Comparison of ENCODE assay signal across 21 cellular contexts in genomic region chr5:133788121-133788520, GRCh38.
DNase-seq lines count a peak whose midpoint lies in the region; FAIRE-seq and TF ChIP-seq lines count a peak whose summit lies in the region.
"Had no signal": no experiment of that assay in that cellular context is flagged by ENCODE, and none has a peak within 500 bp of the region (broad histone marks: within the 10 kb centered on the region; RNA-seq: fewer than 3 reads in every experiment).

No MANE protein-coding gene starts in this region.

- no peak for FAIRE-seq in H1 (lab: Jason Lieb, UNC)
- FAIRE-seq: A549, GM12891, GM18507, H54 had no signal

- no peaks in the 10 kb centered on the region for H3K79me1 ChIP-seq in H9 (ENCODE audit: insufficient read depth, low read depth, low read length, poor library complexity, severe bottlenecking)
- no peaks in the 10 kb centered on the region for H3K79me1 ChIP-seq in H1 (ENCODE audit: low read depth, low read length)
- H3K79me1 ChIP-seq in mesendoderm (ENCODE audit: low read length): no peaks in the 10 kb centered on the region

- H3K14ac ChIP-seq in H9 (ENCODE audit: insufficient read depth, low read length) (no peak overlapping the region), H1 (ENCODE audit: insufficient read length) (no peak overlapping the region)

- TF ChIP-seq CTCF in H9 (conservative IDR thresholded peaks at IDR 0.05): no peak
- TF ChIP-seq CTCF in H1 (IDR thresholded peaks at IDR 0.05; ENCODE audit: control extremely low read depth in 1 of 3, insufficient read depth in 1 of 3, low read depth in 1 of 3, low read length in 3 of 3): no peak

- no peak overlapping the region for H4K8ac ChIP-seq in H9 (replicated peaks; ENCODE audit: insufficient read length, low read depth, low read length)
- no peak overlapping the region for H4K8ac ChIP-seq in H1 (ENCODE audit: extremely low read depth, insufficient read depth, low read length)
- H4K8ac ChIP-seq in mesendoderm (ENCODE audit: low read depth, low read length): no peak overlapping the region

- H3K36me3 Mint-ChIP-seq in H9 (ENCODE audit: insufficient read depth in 1 of 3, low read depth in 3 of 3): no peaks in the 10 kb centered on the region
- H3K36me3 Mint-ChIP-seq: CD4-positive, alpha-beta memory T cell had no signal

- H3K9me3 ChIP-seq in H9 (ENCODE audit: control insufficient read depth, low read depth, low read length) (no peaks in the 10 kb centered on the region), H1 (ENCODE audit: insufficient read depth in 2 of 2, low read depth in 1 of 2, low read length in 1 of 2) (no peaks in the 10 kb centered on the region)
- H3K9me3 ChIP-seq: A549 had no signal

- no peak overlapping the region for H3K4me3 Mint-ChIP-seq in H9
- H3K4me3 Mint-ChIP-seq: CD4-positive, alpha-beta memory T cell; GM23338 had no signal

- no CpG with 5 or more reads among the region's 11 CpGs for WGBS in H9 (ENCODE audit: extremely low coverage, insufficient read length, low lambda C conversion rate)
- 96% methylated on average over 11 of the region's 11 CpGs; no CpG with 5 or more reads in 1 of the 2 experiments for WGBS in H1 (ENCODE audit: extremely low coverage in 1 of 2, insufficient coverage in 1 of 2, insufficient read length in 1 of 2, insufficient replicate concordance in 2 of 2, low coverage in 1 of 2, low lambda C conversion rate in 2 of 2, missing lambda C conversion rate in 1 of 2), 2 experiments
- WGBS in mesendoderm (ENCODE audit: extremely low coverage, insufficient coverage, low lambda C conversion rate): no CpG with 5 or more reads among the region's 11 CpGs

- no peak overlapping the region for H2BK12ac ChIP-seq in H9 (ENCODE audit: insufficient read length, low read depth, low read length)
- H2BK12ac ChIP-seq in H1 (ENCODE audit: low read depth, low read length): no peak overlapping the region

- peaks cover 19 to 27% of the 10 kb centered on the region in 2 experiments for H3K4me1 Mint-ChIP-seq in H9
- H3K4me1 Mint-ChIP-seq: CD4-positive, alpha-beta memory T cell had no signal

- H2BK120ac ChIP-seq in H9 (ENCODE audit: low read depth, low read length, poor library complexity, severe bottlenecking): no peak overlapping the region
- no peak overlapping the region for H2BK120ac ChIP-seq in H1 (replicated peaks; ENCODE audit: low read depth, low read length)
- H2BK120ac ChIP-seq in mesendoderm (ENCODE audit: low read depth, low read length): no peak overlapping the region

- H2AFZ ChIP-seq in H9 (ENCODE audit: low read length) (no peak overlapping the region), H1 (ENCODE audit: low read length) (no peak overlapping the region)
- H2AFZ ChIP-seq: GM23338 had no signal

- H2BK20ac ChIP-seq in H9 (ENCODE audit: low read depth, low read length, poor library complexity, severe bottlenecking) (no peak overlapping the region), H1 (ENCODE audit: low read length) (peak overlapping the region; percentile 36; the same call in 1 of the 2 replicates)

- CTCF ChIA-PET in H1 (lab: Charles Lee; ENCODE audit: partially characterized antibody): interaction anchor here (0.6 to 1.0 kb wide), 3 partner anchors 32 to 363 kb away, joined by 3 to 4 read pairs (median 3); no protein-coding TSS in a partner anchor

- H3K27me3 ChIP-seq in H9 (ENCODE audit: insufficient read depth, low read length) (no peaks in the 10 kb centered on the region; the same call in 1 of the 2 replicates), H1 (replicated peaks in 1 of 4; ENCODE audit: control insufficient read depth in 3 of 4, extremely low read depth in 1 of 4, insufficient read depth in 3 of 4, low read length in 3 of 4) (peaks cover 0 to 4% (median 3%) of the 10 kb centered on the region in 4 experiments; a peak in 2 of 7 replicates), mesendoderm (ENCODE audit: insufficient read depth, low read length, poor library complexity) (no peaks in the 10 kb centered on the region)

- no peak for TF ChIP-seq POLR2A in H1 (IDR thresholded peaks at IDR 0.05; ENCODE audit: control extremely low read depth in 1 of 2, low read depth in 2 of 2, low read length in 2 of 2)

- no peak overlapping the region for H4K5ac ChIP-seq in H9 (ENCODE audit: insufficient read length, low read depth, low read length)
- no peak overlapping the region for H4K5ac ChIP-seq in H1 (ENCODE audit: insufficient read length, low read depth, low read length)
- H4K5ac ChIP-seq in mesendoderm (ENCODE audit: low read length): no peak overlapping the region

- H2BK5ac ChIP-seq in H9 (ENCODE audit: insufficient read length, low read length) (no peak overlapping the region), H1 (ENCODE audit: low read depth, low read length) (no peak overlapping the region), mesendoderm (ENCODE audit: low read length) (no peak overlapping the region)

- H2BK15ac ChIP-seq in H9 (ENCODE audit: low read depth, low read length): no peak overlapping the region
- no peak overlapping the region for H2BK15ac ChIP-seq in H1 (ENCODE audit: low read length)
- no peak overlapping the region for H2BK15ac ChIP-seq in mesendoderm (replicated peaks; ENCODE audit: low read depth)

- H3K4me2 ChIP-seq in H9 (ENCODE audit: insufficient read depth, insufficient read length, low read length) (no peak overlapping the region), H1 (ENCODE audit: insufficient read depth in 1 of 2, low read depth in 2 of 2, low read length in 2 of 2) (no peak overlapping the region), mesendoderm (ENCODE audit: low read length) (no peak overlapping the region)
- H3K4me2 ChIP-seq: A549, GM23338 had no signal

- H3K9me3 Mint-ChIP-seq in H9: no peaks in the 10 kb centered on the region; a peak in 1 of 5 replicates
- H3K9me3 Mint-ChIP-seq: GM23338 had no signal

- H2AK5ac ChIP-seq in H9 (ENCODE audit: insufficient read length, low read length): no peak overlapping the region
- H2AK5ac ChIP-seq in H1 (ENCODE audit: low read depth, low read length): no peak overlapping the region
- H2AK5ac ChIP-seq in mesendoderm (ENCODE audit: low read length): no peak overlapping the region

- no peak for TF ChIP-seq EP300 in H1 (IDR thresholded peaks at IDR 0.05; ENCODE audit: borderline replicate concordance in 1 of 2, low read depth in 2 of 2, low read length in 2 of 2)

- H4K91ac ChIP-seq in H9 (ENCODE audit: insufficient read length, low read depth, low read length) (no peak overlapping the region), H1 (replicated peaks; ENCODE audit: insufficient read length, low read length) (no peak overlapping the region)

- no peak overlapping the region for H3T11ph ChIP-seq in H9 (ENCODE audit: low read length)

- POLR2A ChIA-PET in H1 (lab: Charles Lee; ENCODE audit: partially characterized antibody): no interaction called here

- H3K4me1 ChIP-seq in H9 (ENCODE audit: insufficient read depth, low read length) (peaks cover 3% of the 10 kb centered on the region; the same call in 1 of the 2 replicates), H1 (replicated peaks in 1 of 4; ENCODE audit: control insufficient read depth in 3 of 4, insufficient read depth in 4 of 4, low read length in 3 of 4) (peaks cover 0 to 6% (median 2%) of the 10 kb centered on the region in 4 experiments; a peak in 4 of 7 replicates), mesendoderm (ENCODE audit: control insufficient read depth, low read depth, low read length) (no peaks in the 10 kb centered on the region)
- H3K4me1 ChIP-seq: A549 had no signal

- H3K27ac ChIP-seq in H9 (ENCODE audit: insufficient read length, low read depth, low read length): no peak overlapping the region
- no peak overlapping the region for H3K27ac ChIP-seq in H1 (ENCODE audit: low read depth, low read length)
- no peak overlapping the region for H3K27ac ChIP-seq in mesendoderm (ENCODE audit: low read depth, low read length)
- H3K27ac ChIP-seq: A549 had no signal

- H3K23ac ChIP-seq in H9 (ENCODE audit: insufficient read length, low read depth, low read length): no peak overlapping the region
- H3K23ac ChIP-seq in H1 (ENCODE audit: insufficient read length): no peak overlapping the region
- H3K23ac ChIP-seq in mesendoderm (ENCODE audit: low read length): peak overlapping the region; percentile 16

- H3K4me3 ChIP-seq in H1 (ENCODE audit: extremely low read depth in 1 of 4, insufficient read depth in 2 of 4, low read depth in 3 of 4, low read length in 4 of 4) (no peak overlapping the region), mesendoderm (ENCODE audit: low read length) (no peak overlapping the region)
- H3K4me3 ChIP-seq: A549, GM23338 had no signal

- H3K27ac Mint-ChIP-seq in H9: no peak overlapping the region; a peak in 1 of 7 replicates
- H3K27ac Mint-ChIP-seq: CD4-positive, alpha-beta memory T cell; GM23338 had no signal

- H3K79me2 ChIP-seq in H9 (ENCODE audit: insufficient read depth, low read length): no peaks in the 10 kb centered on the region
- no peaks in the 10 kb centered on the region for H3K79me2 ChIP-seq in H1 (ENCODE audit: control insufficient read depth in 1 of 2, insufficient read depth in 2 of 2, low read length in 2 of 2)
- H3K79me2 ChIP-seq in mesendoderm (ENCODE audit: control insufficient read depth, insufficient read depth, low read length): no peaks in the 10 kb centered on the region

- H4K20me1 ChIP-seq in H9 (ENCODE audit: control insufficient read depth, insufficient read depth, insufficient read length) (no peaks in the 10 kb centered on the region), H1 (replicated peaks in 1 of 2; ENCODE audit: control insufficient read depth in 1 of 2, insufficient read depth in 2 of 2, low read length in 2 of 2) (no peaks in the 10 kb centered on the region)

- H3K36me3 ChIP-seq in H1 (ENCODE audit: control insufficient read depth in 2 of 4, insufficient read depth in 4 of 4, low read length in 3 of 4): no peaks in the 10 kb centered on the region
- no peaks in the 10 kb centered on the region for H3K36me3 ChIP-seq in mesendoderm (ENCODE audit: control insufficient read depth, insufficient read depth, low read length)

- H3K56ac ChIP-seq in H9 (ENCODE audit: insufficient read length, low read depth, low read length) (no peak overlapping the region), H1 (replicated peaks; ENCODE audit: insufficient read length, low read depth, low read length) (no peak overlapping the region), mesendoderm (ENCODE audit: low read length) (no peak overlapping the region)

- H3K9ac ChIP-seq in H9 (ENCODE audit: extremely low read depth, insufficient read length, low read length): no peak overlapping the region
- H3K9ac ChIP-seq in H1 (replicated peaks in 1 of 4; ENCODE audit: extremely low read depth in 1 of 4, low read depth in 3 of 4, low read length in 3 of 4): no peak overlapping the region
- H3K9ac ChIP-seq in mesendoderm (ENCODE audit: low read length): no peak overlapping the region

- DNase-seq in H9 (peak; percentile 16), H1 (ENCODE audit: low read depth in 1 of 2, low spot score in 2 of 2) (no peak), mesendoderm (no peak), NCI-H748 treated with DMSO at 0.1 percent for 48 hours (lab: John Stamatoyannopoulos, UW) (no peak)
- DNase-seq in activated CD4-positive, alpha-beta T cell treated with anti-CD3 and anti-CD28 coated beads, Interleukin-2, amount 50 U/mL, for 48 hours: no peak
- DNase-seq in activated effector memory CD4-positive, alpha-beta T cell treated with anti-CD3 and anti-CD28 coated beads, Interleukin-2, amount 50 U/mL, for 16 hours: no peak
- DNase-seq: 8988T; ACHN; C1 segment of cervical spinal cord; Calu3; CD4-positive, alpha-beta memory T cell; COR-L47; DMS53; DMS79 treated with DMSO at 0.1 percent for 48 hours; GF-D8; HCEC 1CT had no signal

- no peak overlapping the region for H3K18ac ChIP-seq in H9 (ENCODE audit: insufficient read length, low read depth, low read length)
- no peak overlapping the region for H3K18ac ChIP-seq in H1 (ENCODE audit: extremely low read depth, low read length)
- H3K18ac ChIP-seq in mesendoderm (ENCODE audit: low read length): no peak overlapping the region

- H3K4ac ChIP-seq in H9 (ENCODE audit: low read depth, low read length) (no peak overlapping the region), H1 (replicated peaks; ENCODE audit: insufficient read length, low read depth, low read length) (no peak overlapping the region), mesendoderm (ENCODE audit: low read depth, low read length) (no peak overlapping the region)

- TF ChIP-seq RAD21 in H1 (IDR thresholded peaks at IDR 0.05 in 1 of 2, conservative IDR thresholded peaks at IDR 0.05 in 1 of 2; ENCODE audit: low read depth in 2 of 2, low read length in 2 of 2): no peak

- peaks cover 18% of the 10 kb centered on the region for H3K27me3 Mint-ChIP-seq in H9 (ENCODE audit: low read depth)

- H3K23me2 ChIP-seq in H9 (ENCODE audit: insufficient read length, low read depth, low read length, poor library complexity, severe bottlenecking) (no peaks in the 10 kb centered on the region), H1 (ENCODE audit: low read depth, low read length) (no peaks in the 10 kb centered on the region; the same call in 1 of the 2 replicates)
